ENCODE assay signal across 13 cellular contexts in genomic region chr15:65819563-65819960, GRCh38. TPM values are rescaled to one million over a fixed set of nuclear protein-coding genes. Genes with fewer than 3 reads are reported as not detected.
DNase-seq lines count a peak whose midpoint lies in the region; ATAC-seq, FAIRE-seq and TF ChIP-seq lines count a peak whose summit lies in the region.
"Had no signal": no experiment of that assay in that cellular context is flagged by ENCODE, and none has a peak within 500 bp of the region (broad histone marks: within the 10 kb centered on the region; RNA-seq: fewer than 3 reads in every experiment).

No MANE protein-coding gene starts in this region.

- POLR2A ChIA-PET in GM12878 (lab: Charles Lee) = interaction anchor here (1.0 to 16.0 kb wide), 9 partner anchors 11 to 101 kb away, joined by 3 to 260 read pairs (median 5); partner anchors contain the start of gene DENND4A

- H3K27ac Mint-ChIP-seq in T-helper 1 cell treated with Interleukin-12 subunit alpha and Interleukin-12 subunit beta and Interleukin-4 antibody, amounts not matched to agents 30 μg/mL and 1 μg/mL, for 36 hours = peak overlapping the region; percentile 81
- peak overlapping the region; percentile 93 for H3K27ac Mint-ChIP-seq in stimulated activated effector memory CD8-positive, alpha-beta T cell treated with anti-CD3 and anti-CD28 coated beads, Interleukin-12 subunit alpha, Interleukin-12 subunit beta, amount 100 ng/mL, for 72 hours
- H3K27ac Mint-ChIP-seq: neural progenitor cell had no signal

- DNase-seq in T-helper 1 cell (no peak), NCI-H748 (lab: John Stamatoyannopoulos, UW; ENCODE audit: unreplicated experiment) (peak; percentile 77), GM12878 (ENCODE audit: low read depth, low spot score) (no peak)
- DNase-seq in stimulated activated effector memory CD8-positive, alpha-beta T cell treated with anti-CD3 and anti-CD28 coated beads, Interleukin-12 subunit alpha, Interleukin-12 subunit beta, amount 100 ng/mL, for 72 hours (ENCODE audit: low spot score in 2 of 2) = no peak
- DNase-seq in central memory CD4-positive, alpha-beta T cell = no peak
- DNase-seq: aorta, NCI-H1694 had no signal

- peaks cover 8% of the 10 kb centered on the region for H3K36me3 Mint-ChIP-seq in T-helper 1 cell treated with Interleukin-12 subunit alpha and Interleukin-12 subunit beta and Interleukin-4 antibody, amounts not matched to agents 30 μg/mL and 1 μg/mL, for 36 hours (ENCODE audit: low read depth)
- H3K36me3 Mint-ChIP-seq in stimulated activated effector memory CD8-positive, alpha-beta T cell treated with anti-CD3 and anti-CD28 coated beads, Interleukin-12 subunit alpha, Interleukin-12 subunit beta, amount 100 ng/mL, for 72 hours = peaks cover 15% of the 10 kb centered on the region
- H3K36me3 Mint-ChIP-seq: neural progenitor cell had no signal

- intact Hi-C loops in GM12878 (cut with micrococcal nuclease; ENCODE audit: unreplicated experiment) = loop anchor here (2.0 kb wide), 1 partner anchor 27 kb away; the partner anchor contains the start of gene DENND4A

- RAD21 ChIA-PET in GM12878 (lab: Charles Lee; ENCODE audit: unreplicated experiment) = interaction anchor here (1.4 to 15.7 kb wide), 8 partner anchors 13 to 188 kb away, joined by 3 to 344 read pairs (median 10); partner anchors contain the start of gene DENND4A

- TF ChIP-seq EP300 in GM12878 (IDR thresholded peaks at IDR 0.05; ENCODE audit: borderline replicate concordance in 1 of 2, control insufficient read depth in 1 of 2, low read depth in 2 of 2, low read length in 2 of 2) = no peak

- no peak overlapping the region for H3K9ac ChIP-seq in GM12878 (ENCODE audit: control insufficient read depth, insufficient read depth, low read length)
- H3K9ac ChIP-seq: neural progenitor cell had no signal

- H3K27me3 ChIP-seq in GM12878 (replicated peaks in 1 of 2; ENCODE audit: control insufficient read depth in 2 of 2, insufficient read depth in 2 of 2, low read length in 1 of 2) = no peaks in the 10 kb centered on the region
- H3K27me3 ChIP-seq: neural progenitor cell had no signal

- no peak overlapping the region for H2AFZ ChIP-seq in GM12878 (ENCODE audit: control insufficient read depth, low read depth, low read length)
- H2AFZ ChIP-seq: neural progenitor cell had no signal

- peaks cover 9% of the 10 kb centered on the region for H3K9me3 Mint-ChIP-seq in T-helper 1 cell treated with Interleukin-12 subunit alpha and Interleukin-12 subunit beta and Interleukin-4 antibody, amounts not matched to agents 30 μg/mL and 1 μg/mL, for 36 hours
- no peaks in the 10 kb centered on the region for H3K9me3 Mint-ChIP-seq in stimulated activated effector memory CD8-positive, alpha-beta T cell treated with anti-CD3 and anti-CD28 coated beads, Interleukin-12 subunit alpha, Interleukin-12 subunit beta, amount 100 ng/mL, for 72 hours
- H3K9me3 Mint-ChIP-seq: neural progenitor cell had no signal

- TF ChIP-seq POLR2A in GM12878 (IDR thresholded peaks at IDR 0.05; ENCODE audit: low read depth, low read length) = no peak

- H3K4me2 ChIP-seq in GM12878 (ENCODE audit: control insufficient read depth, insufficient read depth) = peak overlapping the region; percentile 46; the same call in 1 of the 2 replicates
- H3K4me2 ChIP-seq: neural progenitor cell had no signal

- peaks cover 60% of the 10 kb centered on the region for H3K4me1 ChIP-seq in GM12878 (ENCODE audit: control insufficient read depth, insufficient read depth, low read length)
- H3K4me1 ChIP-seq: neural progenitor cell had no signal

- peak overlapping the region; percentile 56 for H3K27ac ChIP-seq in GM12878 (ENCODE audit: control insufficient read depth, insufficient read depth)
- H3K27ac ChIP-seq: neural progenitor cell had no signal

- CTCF ChIA-PET in GM12878 (lab: Yijun Ruan, JAX) = interaction anchor here (0.7 to 11.8 kb wide), 9 partner anchors 9 to 99 kb away, joined by 3 to 155 read pairs (median 5); partner anchors contain the start of genes DENND4A and RAB11A

- no peaks in the 10 kb centered on the region for H3K27me3 Mint-ChIP-seq in T-helper 1 cell treated with Interleukin-12 subunit alpha and Interleukin-12 subunit beta and Interleukin-4 antibody, amounts not matched to agents 30 μg/mL and 1 μg/mL, for 36 hours (ENCODE audit: low read depth)

- no peak overlapping the region for H3K4me3 ChIP-seq in GM12878
- H3K4me3 ChIP-seq: neural progenitor cell had no signal

- no peaks in the 10 kb centered on the region for H3K9me3 ChIP-seq in GM12878 (replicated peaks; ENCODE audit: control insufficient read depth, insufficient read depth, low read length)

- no peaks in the 10 kb centered on the region for H3K79me2 ChIP-seq in GM12878 (ENCODE audit: control insufficient read depth, insufficient read depth, low read length)

- WGBS in GM12878 (ENCODE audit: insufficient coverage, insufficient replicate concordance, low lambda C conversion rate, missing lambda C conversion rate) = 90% methylated on average over 3 of the region's 3 CpGs

- no peak overlapping the region for H3K4me3 Mint-ChIP-seq in T-helper 1 cell treated with Interleukin-12 subunit alpha and Interleukin-12 subunit beta and Interleukin-4 antibody, amounts not matched to agents 30 μg/mL and 1 μg/mL, for 36 hours
- H3K4me3 Mint-ChIP-seq in stimulated activated effector memory CD8-positive, alpha-beta T cell treated with anti-CD3 and anti-CD28 coated beads, Interleukin-12 subunit alpha, Interleukin-12 subunit beta, amount 100 ng/mL, for 72 hours = no peak overlapping the region
- H3K4me3 Mint-ChIP-seq: neural progenitor cell had no signal

- no peaks in the 10 kb centered on the region for H3K36me3 ChIP-seq in GM12878 (ENCODE audit: control insufficient read depth in 2 of 2, insufficient read depth in 2 of 2, low read length in 1 of 2)
- H3K36me3 ChIP-seq: neural progenitor cell had no signal

- SMC1A ChIA-PET in GM12878 (lab: Charles Lee; ENCODE audit: uncharacterized antibody, unreplicated experiment) = interaction anchor here (0.9 to 18.4 kb wide), 9 partner anchors 15 to 102 kb away, joined by 3 to 488 read pairs (median 11); partner anchors contain the start of gene DENND4A

- H3K4me1 Mint-ChIP-seq in T-helper 1 cell treated with Interleukin-12 subunit alpha and Interleukin-12 subunit beta and Interleukin-4 antibody, amounts not matched to agents 30 μg/mL and 1 μg/mL, for 36 hours (ENCODE audit: low read depth) = peaks cover 49% of the 10 kb centered on the region
- H3K4me1 Mint-ChIP-seq in stimulated activated effector memory CD8-positive, alpha-beta T cell treated with anti-CD3 and anti-CD28 coated beads, Interleukin-12 subunit alpha, Interleukin-12 subunit beta, amount 100 ng/mL, for 72 hours = peaks cover 49% of the 10 kb centered on the region

- in situ Hi-C loops in GM12878 (cut with MboI) = no loop called here

- no peak for TF ChIP-seq RAD21 in GM12878 (IDR thresholded peaks at IDR 0.05; ENCODE audit: insufficient read depth, low read depth, low read length)

- FAIRE-seq in GM12878 (lab: Jason Lieb, UNC) = no peak
- FAIRE-seq: endometrium, TTC549 had no signal

- TF ChIP-seq CTCF in GM12878 (IDR thresholded peaks at IDR 0.05 in 2 of 3, conservative IDR thresholded peaks at IDR 0.05 in 1 of 3; ENCODE audit: control insufficient read depth in 2 of 3, extremely low read depth in 1 of 3, insufficient read depth in 1 of 3, low read depth in 3 of 3, low read length in 3 of 3) = no peak

- no peaks in the 10 kb centered on the region for H4K20me1 ChIP-seq in GM12878 (ENCODE audit: control insufficient read depth, insufficient read depth)

- BruUV-seq in GM12878 (replicated peaks; lab: Mats Ljungman, UMichigan) = no TSS peak

- ATAC-seq in GM12878 (0 out of 3 replicates have a peak, but pooled peaks have one; percentile 3), GM21360 (IDR thresholded peaks at IDR 0.05; ENCODE audit: unreplicated experiment) (no peak)
- ATAC-seq in stimulated activated effector memory CD8-positive, alpha-beta T cell treated with anti-CD3 and anti-CD28 coated beads, Interleukin-12 subunit alpha, Interleukin-12 subunit beta, amount 100 ng/mL, for 72 hours = no peak
- no peak for ATAC-seq in activated CD4-positive, CD25-positive, alpha-beta regulatory T cell treated with anti-CD3 and anti-CD28 coated beads, Interleukin-2, amount 50 U/mL, for 24 hours

RNA-seq across cellular contexts. Expression of gene DENND4A, which starts 27.5 kb away (rescaled TPM):
- total RNA-seq in GM12878 (2013; cell fraction: nucleolus; rRNA removed) = 602 and 632 TPM in 2 replicates
- total RNA-seq in GM12878 (2014; rRNA removed) (54.4 and 60.5 TPM in 2 replicates), GM12878 (2014; rRNA removed; fragmentation: Illumina TruSeq; extraction: Trizol) (81.8 and 87.2 TPM in 2 replicates), GM12878 (2021) (46.7 and 50.1 TPM in 2 replicates)
- polyA plus RNA-seq in GM12878 (2011; ENCODE audit: low read depth) = 10.2 TPM
- polyA plus RNA-seq in GM12878 (2011; rRNA removed) (65.3 and 97.9 TPM in 2 replicates), GM12878 (2014; fragmentation: Illumina TruSeq; extraction: Trizol) (39.3 and 49.0 TPM in 2 replicates), GM12878 (2014; fragmentation: Nextera tagmentation; extraction: Ambion mirVana) (10 to 100 TPM; 14.2 to 15.4 TPM), GM12878 (2014; rRNA removed) (28.5 and 28.8 TPM in 2 replicates), GM12878 (2016; fragmentation: Nextera tagmentation; extraction: Ambion mirVana) (10 to 100 TPM; 21.6 to 26.8 TPM)
- polyA plus RNA-seq in GM12878 (2011; cell fraction: cytosol; rRNA removed) = 23.4 and 27.1 TPM in 2 replicates
- polyA plus RNA-seq in GM12878 (2011; cell fraction: nucleus; rRNA removed) = 56.4 and 58.1 TPM in 2 replicates
- 23.2 and 28.0 TPM in 2 replicates for polyA plus RNA-seq in GM12878 (2012)
- polyA minus RNA-seq in GM12878 (2011; rRNA and poly(A)+ RNA removed) = 188 and 229 TPM in 2 replicates
- 42.9 and 49.6 TPM in 2 replicates for polyA minus RNA-seq in GM12878 (2011; cell fraction: cytosol; rRNA and poly(A)+ RNA removed)
- polyA minus RNA-seq in GM12878 (2011; cell fraction: nucleus; rRNA and poly(A)+ RNA removed) = 120 and 185 TPM in 2 replicates

RNA-seq across cellular contexts. Expression of gene RAB11A, which starts 49.7 kb away (rescaled TPM):
- 70.8 and 70.9 TPM in 2 replicates for total RNA-seq in GM12878 (2013; cell fraction: nucleolus; rRNA removed)
- total RNA-seq in GM12878 (2014; rRNA removed) (128 and 141 TPM in 2 replicates), GM12878 (2014; rRNA removed; fragmentation: Illumina TruSeq; extraction: Trizol) (148 and 152 TPM in 2 replicates), GM12878 (2021) (182 and 204 TPM in 2 replicates)
- polyA plus RNA-seq in GM12878 (2011; ENCODE audit: low read depth) = 108 TPM
- polyA plus RNA-seq in GM12878 (2011; rRNA removed) (387 and 412 TPM in 2 replicates), GM12878 (2014; fragmentation: Illumina TruSeq; extraction: Trizol) (274 and 338 TPM in 2 replicates), GM12878 (2014; fragmentation: Nextera tagmentation; extraction: Ambion mirVana) (100 to 1,000 TPM; 155 to 179 TPM), GM12878 (2014; rRNA removed) (218 and 266 TPM in 2 replicates), GM12878 (2016; fragmentation: Nextera tagmentation; extraction: Ambion mirVana) (100 to 1,000 TPM; 275 to 291 TPM)
- 245 and 314 TPM in 2 replicates for polyA plus RNA-seq in GM12878 (2011; cell fraction: cytosol; rRNA removed)
- polyA plus RNA-seq in GM12878 (2011; cell fraction: nucleus; rRNA removed) = 170 and 179 TPM in 2 replicates
- polyA plus RNA-seq in GM12878 (2012) = 175 and 233 TPM in 2 replicates
- 143 and 310 TPM in 2 replicates for polyA minus RNA-seq in GM12878 (2011; rRNA and poly(A)+ RNA removed)
- 48.4 and 63.4 TPM in 2 replicates for polyA minus RNA-seq in GM12878 (2011; cell fraction: cytosol; rRNA and poly(A)+ RNA removed)
- polyA minus RNA-seq in GM12878 (2011; cell fraction: nucleus; rRNA and poly(A)+ RNA removed) = 14.7 and 27.4 TPM in 2 replicates
